21 cellular contexts compared by ENCODE assay signal in genomic region chr15:61063875-61064320, GRCh38.
A peak's percentile ranks its signal among the peaks of the same experiment; 100 is the strongest.
DNase-seq lines count a peak whose midpoint lies in the region; ATAC-seq and TF ChIP-seq lines count a peak whose summit lies in the region.
"Had no signal": no experiment of that assay in that cellular context is flagged by ENCODE, and none has a peak within 500 bp of the region (broad histone marks: within the 10 kb centered on the region; RNA-seq: fewer than 3 reads in every experiment).

No MANE protein-coding gene starts in this region.

- TF ChIP-seq POLR2A in vagina (IDR thresholded peaks at IDR 0.05), result no peak

- WGBS in psoas muscle, 3 donors, result 29 to 46% (median 30%) methylated on average over 7 of the region's 7 CpGs

- H3K9me3 ChIP-seq in psoas muscle (no peaks in the 10 kb centered on the region), vagina (no peaks in the 10 kb centered on the region)
- H3K9me3 ChIP-seq: BLaER1, suprapubic skin had no signal

- H3K36me3 ChIP-seq in psoas muscle (ENCODE audit: insufficient read depth in 1 of 2, low read depth in 1 of 2) (no peaks in the 10 kb centered on the region), vagina (no peaks in the 10 kb centered on the region)
- H3K36me3 ChIP-seq: BLaER1, suprapubic skin, WERI-Rb-1 had no signal

- H3K4me3 ChIP-seq in psoas muscle (no peak overlapping the region), vagina (no peak overlapping the region)
- H3K4me3 ChIP-seq: BLaER1, body of pancreas, hepatocyte, suprapubic skin had no signal

- H3K4me1 ChIP-seq in psoas muscle (peaks cover 35% of the 10 kb centered on the region), vagina (peaks cover 23% of the 10 kb centered on the region)
- H3K4me1 ChIP-seq: BLaER1 had no signal

- TF ChIP-seq CTCF in psoas muscle (IDR thresholded peaks at IDR 0.05) (no peak), vagina (IDR thresholded peaks at IDR 0.05) (no peak)

- peak in 3 of 4 donors; percentile 38 to 73 (median 67) for ATAC-seq in psoas muscle
- ATAC-seq: activated naive CD4-positive, alpha-beta T cell treated with anti-CD3 and anti-CD28 coated beads, Interleukin-2, amount 50 U/mL, for 72 hours; activated T-cell treated with anti-CD3 and anti-CD28 coated beads, Interleukin-2, amount 50 U/mL, for 4 hours; T-helper 17 cell had no signal

- H3K27ac ChIP-seq in psoas muscle (no peak overlapping the region), vagina (no peak overlapping the region)
- H3K27ac ChIP-seq: BLaER1, hepatocyte, suprapubic skin, WERI-Rb-1 had no signal

- no peaks in the 10 kb centered on the region for H3K27me3 ChIP-seq in psoas muscle (ENCODE audit: insufficient read depth in 3 of 3, low read length in 2 of 3)
- no peaks in the 10 kb centered on the region for H3K27me3 ChIP-seq in vagina
- H3K27me3 ChIP-seq: body of pancreas, hepatocyte, suprapubic skin had no signal

- intact Hi-C loops in psoas muscle (cut with DNase I) (no loop called here), vagina (cut with DNase I) (no loop called here)

- peak; percentile 11 for DNase-seq in NCI-H1048 (lab: John Stamatoyannopoulos, UW)
- DNase-seq in NCI-H146 treated with DMSO at 0.1 percent for 48 hours (lab: John Stamatoyannopoulos, UW; ENCODE audit: unreplicated experiment), result peak; percentile 79
- peak; percentile 63 for DNase-seq in cerebellar cortex (ENCODE audit: low spot score)
- no peak for DNase-seq in psoas muscle
- no peak for DNase-seq in cortex of kidney (lab: John Stamatoyannopoulos, UW)
- no peak for DNase-seq in iPS-NIHi11 (ENCODE audit: low spot score)
- DNase-seq in vagina (ENCODE audit: extremely low spot score in 2 of 2), result no peak
- DNase-seq: activated CD4-positive, alpha-beta memory T cell treated with anti-CD3 and anti-CD28 coated beads for 36 hours; activated T-cell treated with anti-CD3 and anti-CD28 coated beads, Interleukin-2, amount 50 U/mL, for 4 hours; GDM1; HFFc6; kidney glomerular epithelial cell; RPMI8226; stimulated activated CD4-positive, alpha-beta T cell treated with anti-CD3 and anti-CD28 coated beads, Interleukin-4, amount 100 ng/mL, for 4 hours; T-helper 17 cell; WERI-Rb-1 had no signal

Comparison
In these comparisons a context has a peak if more than half of its experiments do, and no peak if none do; other contexts are left out.
1. DNase-seq: peak in NCI-H1048 (single experiment), NCI-H146 treated with DMSO at 0.1 percent for 48 hours (single experiment) and cerebellar cortex (single experiment); none in psoas muscle (0 of 2), cortex of kidney (single experiment), iPS-NIHi11 (single experiment) and vagina (0 of 2).